ENCODE assay signal across 23 cellular contexts in genomic region chr9:127773981-127774380, GRCh38. TPM values are rescaled to one million over a fixed set of nuclear protein-coding genes. Genes with fewer than 3 reads are reported as not detected.
DNase-seq lines count a peak whose midpoint lies in the region; ATAC-seq and TF ChIP-seq lines count a peak whose summit lies in the region.
"Had no signal": no experiment of that assay in that cellular context is flagged by ENCODE, and none has a peak within 500 bp of the region (broad histone marks: within the 10 kb centered on the region; RNA-seq: fewer than 3 reads in every experiment).

No MANE protein-coding gene starts in this region.

- no peak overlapping the region for H3K4me3 Mint-ChIP-seq in stimulated activated naive CD8-positive, alpha-beta T cell treated with anti-CD3 and anti-CD28 coated beads, Interleukin-15, Interleukin-2, amounts not matched to agents 100 ng/mL and 50 ng/mL, for 24 hours
- H3K4me3 Mint-ChIP-seq in naive thymus-derived CD4-positive, alpha-beta T cell = peak overlapping the region in 7 of 10 donors; percentile 6 to 63 (median 38)

- no peak for ATAC-seq in stimulated activated naive CD8-positive, alpha-beta T cell treated with anti-CD3 and anti-CD28 coated beads, Interleukin-15, Interleukin-2, amounts not matched to agents 100 U/mL and 50 U/mL, for 24 hours
- no peak for ATAC-seq in naive thymus-derived CD4-positive, alpha-beta T cell
- ATAC-seq in GM19467 (IDR thresholded peaks at IDR 0.05; ENCODE audit: unreplicated experiment) (no peak), aorta (ENCODE audit: low FRiP score) (no peak)
- ATAC-seq: HepG2, pancreas, right cardiac atrium had no signal

- H3K27me3 Mint-ChIP-seq in stimulated activated naive CD8-positive, alpha-beta T cell treated with anti-CD3 and anti-CD28 coated beads, Interleukin-15, Interleukin-2, amounts not matched to agents 100 ng/mL and 50 ng/mL, for 24 hours = no peaks in the 10 kb centered on the region
- no peaks in the 10 kb centered on the region for H3K27me3 Mint-ChIP-seq in naive thymus-derived CD4-positive, alpha-beta T cell

- H3K4me1 ChIP-seq in naive thymus-derived CD4-positive, alpha-beta T cell (ENCODE audit: control insufficient read depth in 2 of 2, insufficient read depth in 2 of 2, low read length in 2 of 2) = peaks cover 36 to 37% of the 10 kb centered on the region in 2 donors
- H3K4me1 ChIP-seq in aorta (ENCODE audit: control insufficient read depth in 1 of 2, insufficient read depth in 2 of 2, low read length in 2 of 2) = no peaks in the 10 kb centered on the region

- peaks cover 65% of the 10 kb centered on the region for H3K4me1 Mint-ChIP-seq in stimulated activated naive CD8-positive, alpha-beta T cell treated with anti-CD3 and anti-CD28 coated beads, Interleukin-15, Interleukin-2, amounts not matched to agents 100 ng/mL and 50 ng/mL, for 24 hours (ENCODE audit: low read depth)
- H3K4me1 Mint-ChIP-seq in naive thymus-derived CD4-positive, alpha-beta T cell = peaks cover 30 to 65% (median 57%) of the 10 kb centered on the region in 7 donors

- peak overlapping the region; percentile 40 for H3K27ac Mint-ChIP-seq in stimulated activated naive CD8-positive, alpha-beta T cell treated with anti-CD3 and anti-CD28 coated beads, Interleukin-15, Interleukin-2, amounts not matched to agents 100 ng/mL and 50 ng/mL, for 24 hours
- H3K27ac Mint-ChIP-seq in naive thymus-derived CD4-positive, alpha-beta T cell = peak overlapping the region; percentile 32 to 95 (median 77)

- TF ChIP-seq CTCF in WERI-Rb-1 (IDR thresholded peaks at IDR 0.05; ENCODE audit: low read depth, low read length) = 0 out of 2 replicates have a peak, but pooled peaks have one; percentile 14

- H3K4me3 ChIP-seq in WERI-Rb-1 (ENCODE audit: low read depth, low read length) (no peak overlapping the region), aorta (ENCODE audit: low read length in 2 of 2) (no peak overlapping the region)
- H3K4me3 ChIP-seq in naive thymus-derived CD4-positive, alpha-beta T cell (ENCODE audit: low read length) = no peak overlapping the region
- H3K4me3 ChIP-seq: pancreas, SJCRH30 had no signal

- intact Hi-C loops in naive thymus-derived CD4-positive, alpha-beta T cell (cut with micrococcal nuclease) = loop anchor here (5.0 to 10.0 kb wide), 3 partner anchors 293 to 501 kb away; partner anchors contain the start of genes GOLGA2 (in 1 of the 2), NAIF1 (in 1 of the 2), PTGES2 (in 1 of the 2) and SLC25A25 (in 1 of the 2)
- intact Hi-C loops in aorta (cut with DNase I) = no loop called here

- peaks cover 14% of the 10 kb centered on the region for H3K36me3 Mint-ChIP-seq in stimulated activated naive CD8-positive, alpha-beta T cell treated with anti-CD3 and anti-CD28 coated beads, Interleukin-15, Interleukin-2, amounts not matched to agents 100 ng/mL and 50 ng/mL, for 24 hours (ENCODE audit: low read depth)
- peaks cover 4 to 33% (median 5%) of the 10 kb centered on the region in 5 donors for H3K36me3 Mint-ChIP-seq in naive thymus-derived CD4-positive, alpha-beta T cell

- H3K36me3 ChIP-seq in WERI-Rb-1 (no peaks in the 10 kb centered on the region), aorta (ENCODE audit: control insufficient read depth in 1 of 2, insufficient read depth in 2 of 2, low read length in 1 of 2) (no peaks in the 10 kb centered on the region)
- H3K36me3 ChIP-seq in naive thymus-derived CD4-positive, alpha-beta T cell (ENCODE audit: control insufficient read depth in 2 of 3, insufficient read depth in 3 of 3, low read length in 3 of 3) = peaks cover 11 to 35% (median 20%) of the 10 kb centered on the region in 3 experiments
- H3K36me3 ChIP-seq: pancreas, SJCRH30 had no signal

- no peaks in the 10 kb centered on the region for H3K9me3 Mint-ChIP-seq in stimulated activated naive CD8-positive, alpha-beta T cell treated with anti-CD3 and anti-CD28 coated beads, Interleukin-15, Interleukin-2, amounts not matched to agents 100 ng/mL and 50 ng/mL, for 24 hours
- no peaks in the 10 kb centered on the region for H3K9me3 Mint-ChIP-seq in naive thymus-derived CD4-positive, alpha-beta T cell

- no peak overlapping the region for H3K27ac ChIP-seq in WERI-Rb-1
- peak overlapping the region; percentile 16 for H3K27ac ChIP-seq in naive thymus-derived CD4-positive, alpha-beta T cell (ENCODE audit: low read depth, low read length)
- no peak overlapping the region for H3K27ac ChIP-seq in aorta (ENCODE audit: low read depth in 1 of 2, low read length in 2 of 2)
- H3K27ac ChIP-seq: HL-60, pancreas, SJCRH30, VCaP had no signal

- POLR2A ChIA-PET in naive thymus-derived CD4-positive, alpha-beta T cell (lab: Charles Lee) = interaction anchor here (3.4 kb wide), 1 partner anchor 11 kb away, joined by 30 read pairs; the partner anchor contains the start of gene CDK9

- H3K9me3 ChIP-seq in WERI-Rb-1 (ENCODE audit: severe bottlenecking) (no peaks in the 10 kb centered on the region), aorta (ENCODE audit: control insufficient read depth, low read length) (no peaks in the 10 kb centered on the region)
- no peaks in the 10 kb centered on the region for H3K9me3 ChIP-seq in naive thymus-derived CD4-positive, alpha-beta T cell (ENCODE audit: control insufficient read depth in 2 of 3, low read length in 3 of 3)
- H3K9me3 ChIP-seq: pancreas, SJCRH30 had no signal

- CTCF ChIA-PET in naive thymus-derived CD4-positive, alpha-beta T cell (lab: Charles Lee) = interaction anchor here (1.5 to 2.7 kb wide), 2 partner anchors 9 to 11 kb away, joined by 5 to 12 read pairs; partner anchors contain the start of gene CDK9

- no peak for DNase-seq in stimulated activated naive CD8-positive, alpha-beta T cell treated with anti-CD3 and anti-CD28 coated beads, Interleukin-15, Interleukin-2, amounts not matched to agents 100 U/mL and 50 U/mL, for 24 hours
- no peak for DNase-seq in WERI-Rb-1
- no peak for DNase-seq in naive thymus-derived CD4-positive, alpha-beta T cell
- no peak for DNase-seq in stimulated activated CD4-positive, alpha-beta T cell treated with anti-CD3 and anti-CD28 coated beads, Interleukin-12 subunit alpha, Interleukin-12 subunit beta, amount 100 ng/mL, for 4 hours
- no peak for DNase-seq in aorta
- DNase-seq: activated CD8-positive, alpha-beta memory T cell treated with anti-CD3 and anti-CD28 coated beads for 24 hours; H7; mesendoderm; NCI-H1105 treated with DMSO at 0.1 percent for 48 hours; right cardiac atrium; SJCRH30; substantia nigra had no signal

- 90 to 91% methylated on average over 10 of the region's 10 CpGs for WGBS in aorta, 2 donors

- H3K27me3 ChIP-seq in WERI-Rb-1 (ENCODE audit: insufficient read depth, low read depth, severe bottlenecking) = no peaks in the 10 kb centered on the region
- no peaks in the 10 kb centered on the region for H3K27me3 ChIP-seq in naive thymus-derived CD4-positive, alpha-beta T cell (ENCODE audit: control insufficient read depth in 2 of 2, insufficient read depth in 2 of 2, low read length in 2 of 2)
- no peaks in the 10 kb centered on the region for H3K27me3 ChIP-seq in aorta (ENCODE audit: control insufficient read depth in 1 of 2, insufficient read depth in 2 of 2, low read length in 1 of 2)
- H3K27me3 ChIP-seq: pancreas, SJCRH30 had no signal

RNA-seq across cellular contexts. Expression of gene SH2D3C, which starts 4.5 kb away (rescaled TPM):
- total RNA-seq in naive thymus-derived CD4-positive, alpha-beta T cell = 10 to 100 TPM; 26.1 to 68.3 (median 51.9) TPM
- 10 to 100 TPM; 20.9 to 72.9 TPM for polyA plus RNA-seq in naive thymus-derived CD4-positive, alpha-beta T cell
- 10 to 100 TPM; 19.7 to 34.8 TPM for total RNA-seq in aorta
- polyA plus RNA-seq in aorta = 1 to 10 TPM in 1 of 2 donors, under 1 TPM in 1; 0.13 to 2.0 TPM
- total RNA-seq: bronchial epithelial cell, HepG2 had no signal
- polyA plus RNA-seq: AG04450, HepG2 had no signal

RNA-seq across cellular contexts. Expression of gene CDK9, which starts 11.9 kb away (rescaled TPM):
- 100 to 1,000 TPM; 110 to 135 (median 134) TPM for total RNA-seq in naive thymus-derived CD4-positive, alpha-beta T cell
- 10 to 100 TPM; 37.5 to 65.9 TPM for polyA plus RNA-seq in naive thymus-derived CD4-positive, alpha-beta T cell
- 100 to 1,000 TPM; 103 to 131 TPM for total RNA-seq in aorta
- polyA plus RNA-seq in aorta = 100 to 1,000 TPM in 1 of 2 donors, 10 to 100 TPM in 1; 29.3 to 115 TPM

RNA-seq across cellular contexts. Expression of gene FPGS, which starts 28.7 kb away (rescaled TPM):
- total RNA-seq in naive thymus-derived CD4-positive, alpha-beta T cell = 100 to 1,000 TPM in 2 of 5 experiments, 10 to 100 TPM in 3; 90.4 to 123 (median 95.4) TPM
- polyA plus RNA-seq in naive thymus-derived CD4-positive, alpha-beta T cell = 10 to 100 TPM; 37.3 to 51.4 TPM
- 10 to 100 TPM; 61.9 to 77.7 TPM for total RNA-seq in aorta
- polyA plus RNA-seq in aorta = 100 to 1,000 TPM in 1 of 2 donors, 10 to 100 TPM in 1; 15.2 to 116 TPM

RNA-seq across cellular contexts. Expression of gene TOR2A, which starts 38.9 kb away (rescaled TPM):
- 10 to 100 TPM in 4 of 5 experiments, 1 to 10 TPM in 1; 9.5 to 22.3 (median 10.8) TPM for total RNA-seq in naive thymus-derived CD4-positive, alpha-beta T cell
- polyA plus RNA-seq in naive thymus-derived CD4-positive, alpha-beta T cell = 10 to 100 TPM; 16.6 to 20.2 TPM
- 1 to 10 TPM; 5.8 to 8.0 TPM for total RNA-seq in aorta
- 10 to 100 TPM in 1 of 2 donors, 1 to 10 TPM in 1; 4.5 to 12.7 TPM for polyA plus RNA-seq in aorta

RNA-seq across cellular contexts. Expression of gene TTC16, which starts 58.1 kb away (rescaled TPM):
- 1 to 10 TPM in 4 of 5 experiments, under 1 TPM in 1; 0.29 to 9.9 (median 4.6) TPM for total RNA-seq in naive thymus-derived CD4-positive, alpha-beta T cell
- 1 to 10 TPM in 1 of 2 donors, under 1 TPM in 1; 0.73 to 1.7 TPM for polyA plus RNA-seq in naive thymus-derived CD4-positive, alpha-beta T cell
- under 1 TPM; 0.16 to 0.30 TPM for total RNA-seq in aorta
- not detected for polyA plus RNA-seq in aorta
- total RNA-seq: bronchial epithelial cell, endothelial cell of umbilical vein, H7, HepG2, NCI-H460, SJCRH30, urinary bladder had no signal
- polyA plus RNA-seq: AG04450, endothelial cell of umbilical vein, HepG2, urinary bladder had no signal

Comparison
In these comparisons a context has a peak if more than half of its experiments do, and no peak if none do; other contexts are left out.
1. intact Hi-C loops: an anchor here in naive thymus-derived CD4-positive, alpha-beta T cell (5.0 to 10.0 kb wide); none called in aorta.